ENCODE assay signal across 10 cellular contexts in genomic region chr7:127885843-127886242, GRCh38.
DNase-seq lines count a peak whose midpoint lies in the region; ATAC-seq and TF ChIP-seq lines count a peak whose summit lies in the region.
"Had no signal": no experiment of that assay in that cellular context is flagged by ENCODE, and none has a peak within 500 bp of the region (broad histone marks: within the 10 kb centered on the region; RNA-seq: fewer than 3 reads in every experiment).

No MANE protein-coding gene starts in this region.

- peak; percentile 57 for DNase-seq in A172 (ENCODE audit: low spot score)
- DNase-seq in MG63 = peak; percentile 74
- DNase-seq in mammary epithelial cell = peak; percentile 8
- peak; percentile 53 for DNase-seq in kidney tubule cell (ENCODE audit: low spot score)
- no peak for DNase-seq in GM19240 (ENCODE audit: insufficient read length, low spot score)
- DNase-seq in T-helper 2 cell = no peak
- DNase-seq: lower lobe of right lung had no signal

- in situ Hi-C loops in mammary epithelial cell (cut with MboI; ENCODE audit: low sequenced_read_pairs in 2 of 2) = no loop called here

- no peak overlapping the region for H3K4me2 ChIP-seq in mammary epithelial cell (ENCODE audit: insufficient read depth, low read depth, low read length)
- H3K4me2 ChIP-seq: BLaER1 had no signal

- H3K9me3 ChIP-seq in MG63 (no peaks in the 10 kb centered on the region), mammary epithelial cell (replicated peaks; ENCODE audit: insufficient read depth, low read length) (no peaks in the 10 kb centered on the region), gastroesophageal sphincter (no peaks in the 10 kb centered on the region)
- H3K9me3 ChIP-seq: BLaER1, lower lobe of right lung had no signal

- H2AFZ ChIP-seq in mammary epithelial cell (ENCODE audit: low read depth, low read length) = no peak overlapping the region

- BruUV-seq in mammary epithelial cell (replicated peaks; lab: Mats Ljungman, UMichigan) = no TSS peak

- H3K4me1 ChIP-seq in mammary epithelial cell (ENCODE audit: insufficient read depth, low read length) (peaks cover 12% of the 10 kb centered on the region), gastroesophageal sphincter (peaks cover 0 to 42% (median 0%) of the 10 kb centered on the region in 3 donors)

- H3K27me3 ChIP-seq in MG63 = no peaks in the 10 kb centered on the region
- H3K27me3 ChIP-seq in mammary epithelial cell (ENCODE audit: insufficient read depth, low read length) = no peaks in the 10 kb centered on the region
- no peaks in the 10 kb centered on the region for H3K27me3 ChIP-seq in gastroesophageal sphincter
- H3K27me3 ChIP-seq: BLaER1 had no signal

- H3K27ac ChIP-seq in mammary epithelial cell (ENCODE audit: insufficient read depth, low read depth, low read length) = no peak overlapping the region
- no peak overlapping the region for H3K27ac ChIP-seq in gastroesophageal sphincter
- H3K27ac ChIP-seq: BLaER1, lower lobe of right lung had no signal

- 88% methylated on average over 4 of the region's 4 CpGs for WGBS in mammary epithelial cell (ENCODE audit: low coverage, missing lambda C conversion rate)
- WGBS in gastroesophageal sphincter (ENCODE audit: low coverage in 1 of 2), 2 donors = 23 to 59% methylated on average over 3 to 4 of the region's 4 CpGs

- TF ChIP-seq CTCF in mammary epithelial cell (conservative IDR thresholded peaks at IDR 0.05 in 1 of 2, IDR thresholded peaks at IDR 0.05 in 1 of 2; ENCODE audit: extremely low read depth in 1 of 2, insufficient read depth in 1 of 2, low read depth in 1 of 2, low read length in 2 of 2) (no peak), gastroesophageal sphincter (IDR thresholded peaks at IDR 0.05) (no peak)

- H3K4me3 ChIP-seq in MG63 = no peak overlapping the region
- H3K4me3 ChIP-seq in mammary epithelial cell (replicated peaks in 1 of 3; ENCODE audit: insufficient read depth in 1 of 3, low read depth in 2 of 3, low read length in 3 of 3) = no peak overlapping the region
- H3K4me3 ChIP-seq in gastroesophageal sphincter = no peak overlapping the region
- H3K4me3 ChIP-seq: BLaER1, lower lobe of right lung had no signal

- intact Hi-C loops in mammary epithelial cell (cut with micrococcal nuclease) = no loop called here

- H3K79me2 ChIP-seq in mammary epithelial cell (ENCODE audit: insufficient read depth, low read length) = peaks cover 37% of the 10 kb centered on the region

- ATAC-seq in HG03521 (IDR thresholded peaks at IDR 0.05; ENCODE audit: unreplicated experiment) (no peak), gastroesophageal sphincter (no peak)

- CTCF ChIA-PET in mammary epithelial cell (lab: Charles Lee; ENCODE audit: low non-redundant PET) = no interaction called here

- TF ChIP-seq POLR2A in gastroesophageal sphincter (IDR thresholded peaks at IDR 0.05) = no peak

- H3K9ac ChIP-seq in mammary epithelial cell (ENCODE audit: insufficient read depth, low read length) = no peak overlapping the region
- H3K9ac ChIP-seq: BLaER1 had no signal

- dilution Hi-C loops in mammary epithelial cell (cut with HindIII; ENCODE audit: low sequenced_read_pairs) = no loop called here

- no peaks in the 10 kb centered on the region for H4K20me1 ChIP-seq in mammary epithelial cell (ENCODE audit: insufficient read depth, low read length)
- H4K20me1 ChIP-seq: BLaER1 had no signal

- H3K36me3 ChIP-seq in MG63 (peaks cover 12% of the 10 kb centered on the region), mammary epithelial cell (ENCODE audit: insufficient read depth, low read length) (peaks cover 7% of the 10 kb centered on the region), gastroesophageal sphincter (peaks cover 0 to 18% of the 10 kb centered on the region in 2 donors)

- TF ChIP-seq EP300 in gastroesophageal sphincter (IDR thresholded peaks at IDR 0.05) = no peak

Comparison
In these comparisons a context has a peak if more than half of its experiments do, and no peak if none do; other contexts are left out.
1. DNase-seq: peak in A172 (single experiment), MG63 (single experiment), mammary epithelial cell (single experiment) and kidney tubule cell (single experiment); none in GM19240 (single experiment) and T-helper 2 cell (0 of 5).